In genomic region chr17:42632949-42633444, GRCh38 we compare ENCODE assay signal across 1 cellular context.
TF ChIP-seq lines count a peak whose summit lies in the region.

No MANE protein-coding gene starts in this region.

TF ChIP-seq in K562, 482 proteins besides CTCF, POLR2A, EP300 and RAD21 (continued from another document and continues in another):
- TF ChIP-seq, protein P1, sequence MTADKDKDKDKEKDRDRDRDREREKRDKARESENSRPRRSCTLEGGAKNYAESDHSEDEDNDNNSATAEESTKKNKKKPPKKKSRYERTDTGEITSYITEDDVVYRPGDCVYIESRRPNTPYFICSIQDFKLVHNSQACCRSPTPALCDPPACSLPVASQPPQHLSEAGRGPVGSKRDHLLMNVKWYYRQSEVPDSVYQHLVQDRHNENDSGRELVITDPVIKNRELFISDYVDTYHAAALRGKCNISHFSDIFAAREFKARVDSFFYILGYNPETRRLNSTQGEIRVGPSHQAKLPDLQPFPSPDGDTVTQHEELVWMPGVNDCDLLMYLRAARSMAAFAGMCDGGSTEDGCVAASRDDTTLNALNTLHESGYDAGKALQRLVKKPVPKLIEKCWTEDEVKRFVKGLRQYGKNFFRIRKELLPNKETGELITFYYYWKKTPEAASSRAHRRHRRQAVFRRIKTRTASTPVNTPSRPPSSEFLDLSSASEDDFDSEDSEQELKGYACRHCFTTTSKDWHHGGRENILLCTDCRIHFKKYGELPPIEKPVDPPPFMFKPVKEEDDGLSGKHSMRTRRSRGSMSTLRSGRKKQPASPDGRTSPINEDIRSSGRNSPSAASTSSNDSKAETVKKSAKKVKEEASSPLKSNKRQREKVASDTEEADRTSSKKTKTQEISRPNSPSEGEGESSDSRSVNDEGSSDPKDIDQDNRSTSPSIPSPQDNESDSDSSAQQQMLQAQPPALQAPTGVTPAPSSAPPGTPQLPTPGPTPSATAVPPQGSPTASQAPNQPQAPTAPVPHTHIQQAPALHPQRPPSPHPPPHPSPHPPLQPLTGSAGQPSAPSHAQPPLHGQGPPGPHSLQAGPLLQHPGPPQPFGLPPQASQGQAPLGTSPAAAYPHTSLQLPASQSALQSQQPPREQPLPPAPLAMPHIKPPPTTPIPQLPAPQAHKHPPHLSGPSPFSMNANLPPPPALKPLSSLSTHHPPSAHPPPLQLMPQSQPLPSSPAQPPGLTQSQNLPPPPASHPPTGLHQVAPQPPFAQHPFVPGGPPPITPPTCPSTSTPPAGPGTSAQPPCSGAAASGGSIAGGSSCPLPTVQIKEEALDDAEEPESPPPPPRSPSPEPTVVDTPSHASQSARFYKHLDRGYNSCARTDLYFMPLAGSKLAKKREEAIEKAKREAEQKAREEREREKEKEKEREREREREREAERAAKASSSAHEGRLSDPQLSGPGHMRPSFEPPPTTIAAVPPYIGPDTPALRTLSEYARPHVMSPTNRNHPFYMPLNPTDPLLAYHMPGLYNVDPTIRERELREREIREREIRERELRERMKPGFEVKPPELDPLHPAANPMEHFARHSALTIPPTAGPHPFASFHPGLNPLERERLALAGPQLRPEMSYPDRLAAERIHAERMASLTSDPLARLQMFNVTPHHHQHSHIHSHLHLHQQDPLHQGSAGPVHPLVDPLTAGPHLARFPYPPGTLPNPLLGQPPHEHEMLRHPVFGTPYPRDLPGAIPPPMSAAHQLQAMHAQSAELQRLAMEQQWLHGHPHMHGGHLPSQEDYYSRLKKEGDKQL (CRISPR knock-in tag; IDR thresholded peaks at IDR 0.05; ENCODE audit: borderline replicate concordance): no peak
- TF ChIP-seq, protein P2, sequence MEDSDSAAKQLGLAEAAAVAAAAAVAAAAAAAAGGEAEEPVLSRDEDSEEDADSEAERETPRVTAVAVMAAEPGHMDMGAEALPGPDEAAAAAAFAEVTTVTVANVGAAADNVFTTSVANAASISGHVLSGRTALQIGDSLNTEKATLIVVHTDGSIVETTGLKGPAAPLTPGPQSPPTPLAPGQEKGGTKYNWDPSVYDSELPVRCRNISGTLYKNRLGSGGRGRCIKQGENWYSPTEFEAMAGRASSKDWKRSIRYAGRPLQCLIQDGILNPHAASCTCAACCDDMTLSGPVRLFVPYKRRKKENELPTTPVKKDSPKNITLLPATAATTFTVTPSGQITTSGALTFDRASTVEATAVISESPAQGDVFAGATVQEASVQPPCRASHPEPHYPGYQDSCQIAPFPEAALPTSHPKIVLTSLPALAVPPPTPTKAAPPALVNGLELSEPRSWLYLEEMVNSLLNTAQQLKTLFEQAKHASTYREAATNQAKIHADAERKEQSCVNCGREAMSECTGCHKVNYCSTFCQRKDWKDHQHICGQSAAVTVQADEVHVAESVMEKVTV (CRISPR knock-in tag; IDR thresholded peaks at IDR 0.05): no peak
- TF ChIP-seq ZNF592 (IDR thresholded peaks at IDR 0.05) (no peak), SRF (CRISPR knock-in tag; IDR thresholded peaks at IDR 0.05) (peak in 1 of 2 experiments; percentile 95; a peak in 2 of 4 replicates), ZNF316 (IDR thresholded peaks at IDR 0.05) (no peak), ZNF444 (CRISPR knock-in tag; IDR thresholded peaks at IDR 0.05) (no peak), DMBX1 (CRISPR knock-in tag; IDR thresholded peaks at IDR 0.05; ENCODE audit: borderline replicate concordance) (no peak), PTTG1 (tag; IDR thresholded peaks at IDR 0.05; ENCODE audit: low read depth) (no peak), JUNB (CRISPR knock-in tag; conservative IDR thresholded peaks at IDR 0.05) (no peak), FUS (optimal IDR thresholded peaks at IDR 0.05; ENCODE audit: low read depth, low read length) (no peak), DPF2 (IDR thresholded peaks at IDR 0.05) (peak; percentile 76), GTF2B (IDR thresholded peaks at IDR 0.05; ENCODE audit: extremely low read depth, insufficient read length) (no peak), SRSF9 (IDR thresholded peaks at IDR 0.05; ENCODE audit: borderline replicate concordance, low read depth, low read length) (no peak), ZNF518B (CRISPR knock-in tag; IDR thresholded peaks at IDR 0.05) (no peak), MLLT1 (IDR thresholded peaks at IDR 0.05) (peak in 1 of 2 experiments; percentile 91; a peak in 2 of 4 replicates), TRIM28 (IDR thresholded peaks at IDR 0.05) (no peak; the same call in 1 of the 2 replicates), ZNF212 (CRISPR knock-in tag; IDR thresholded peaks at IDR 0.05) (no peak), ZNF41 (CRISPR knock-in tag; conservative IDR thresholded peaks at IDR 0.05) (no peak), TEAD2 (tag; IDR thresholded peaks at IDR 0.05) (no peak), YY1 (IDR thresholded peaks at IDR 0.05; ENCODE audit: borderline replicate concordance in 1 of 3, control insufficient read depth in 1 of 3, extremely low read depth in 1 of 3, insufficient read depth in 3 of 3, insufficient read length in 1 of 3, insufficient replicate concordance in 2 of 3, low read depth in 1 of 3, low read length in 2 of 3) (no peak), HDGF (IDR thresholded peaks at IDR 0.05) (no peak), NFE2 (IDR thresholded peaks at IDR 0.05; ENCODE audit: low read depth) (peak; percentile 42), PHB2 (IDR thresholded peaks at IDR 0.05; ENCODE audit: low read depth) (no peak), TEAD1 (CRISPR knock-in tag; IDR thresholded peaks at IDR 0.05) (no peak), L3MBTL2 (IDR thresholded peaks at IDR 0.05) (peak; percentile 31; the same call in 1 of the 2 replicates), POLR3A (IDR thresholded peaks at IDR 0.05; ENCODE audit: borderline replicate concordance, extremely low read depth, insufficient read depth, insufficient read length) (no peak), SMAD1 (IDR thresholded peaks at IDR 0.05; ENCODE audit: low read depth, low read length, partially characterized antibody) (peak; percentile 29), CREB3 (tag; conservative IDR thresholded peaks at IDR 0.05; ENCODE audit: low read depth) (no peak), CREB5 (CRISPR knock-in tag; IDR thresholded peaks at IDR 0.05) (no peak), DDX20 (tag; IDR thresholded peaks at IDR 0.05; ENCODE audit: low read depth) (no peak), MEF2D (tag; conservative IDR thresholded peaks at IDR 0.05; ENCODE audit: low read depth) (no peak), RFX5 (IDR thresholded peaks at IDR 0.05; ENCODE audit: low read depth, low read length) (no peak)
- TF ChIP-seq, protein P3, sequence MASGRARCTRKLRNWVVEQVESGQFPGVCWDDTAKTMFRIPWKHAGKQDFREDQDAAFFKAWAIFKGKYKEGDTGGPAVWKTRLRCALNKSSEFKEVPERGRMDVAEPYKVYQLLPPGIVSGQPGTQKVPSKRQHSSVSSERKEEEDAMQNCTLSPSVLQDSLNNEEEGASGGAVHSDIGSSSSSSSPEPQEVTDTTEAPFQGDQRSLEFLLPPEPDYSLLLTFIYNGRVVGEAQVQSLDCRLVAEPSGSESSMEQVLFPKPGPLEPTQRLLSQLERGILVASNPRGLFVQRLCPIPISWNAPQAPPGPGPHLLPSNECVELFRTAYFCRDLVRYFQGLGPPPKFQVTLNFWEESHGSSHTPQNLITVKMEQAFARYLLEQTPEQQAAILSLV (tag; IDR thresholded peaks at IDR 0.05): no peak
- TF ChIP-seq, protein P4, sequence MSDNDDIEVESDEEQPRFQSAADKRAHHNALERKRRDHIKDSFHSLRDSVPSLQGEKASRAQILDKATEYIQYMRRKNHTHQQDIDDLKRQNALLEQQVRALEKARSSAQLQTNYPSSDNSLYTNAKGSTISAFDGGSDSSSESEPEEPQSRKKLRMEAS (CRISPR knock-in tag; IDR thresholded peaks at IDR 0.05): no peak
